In the genomic region with DNA sequence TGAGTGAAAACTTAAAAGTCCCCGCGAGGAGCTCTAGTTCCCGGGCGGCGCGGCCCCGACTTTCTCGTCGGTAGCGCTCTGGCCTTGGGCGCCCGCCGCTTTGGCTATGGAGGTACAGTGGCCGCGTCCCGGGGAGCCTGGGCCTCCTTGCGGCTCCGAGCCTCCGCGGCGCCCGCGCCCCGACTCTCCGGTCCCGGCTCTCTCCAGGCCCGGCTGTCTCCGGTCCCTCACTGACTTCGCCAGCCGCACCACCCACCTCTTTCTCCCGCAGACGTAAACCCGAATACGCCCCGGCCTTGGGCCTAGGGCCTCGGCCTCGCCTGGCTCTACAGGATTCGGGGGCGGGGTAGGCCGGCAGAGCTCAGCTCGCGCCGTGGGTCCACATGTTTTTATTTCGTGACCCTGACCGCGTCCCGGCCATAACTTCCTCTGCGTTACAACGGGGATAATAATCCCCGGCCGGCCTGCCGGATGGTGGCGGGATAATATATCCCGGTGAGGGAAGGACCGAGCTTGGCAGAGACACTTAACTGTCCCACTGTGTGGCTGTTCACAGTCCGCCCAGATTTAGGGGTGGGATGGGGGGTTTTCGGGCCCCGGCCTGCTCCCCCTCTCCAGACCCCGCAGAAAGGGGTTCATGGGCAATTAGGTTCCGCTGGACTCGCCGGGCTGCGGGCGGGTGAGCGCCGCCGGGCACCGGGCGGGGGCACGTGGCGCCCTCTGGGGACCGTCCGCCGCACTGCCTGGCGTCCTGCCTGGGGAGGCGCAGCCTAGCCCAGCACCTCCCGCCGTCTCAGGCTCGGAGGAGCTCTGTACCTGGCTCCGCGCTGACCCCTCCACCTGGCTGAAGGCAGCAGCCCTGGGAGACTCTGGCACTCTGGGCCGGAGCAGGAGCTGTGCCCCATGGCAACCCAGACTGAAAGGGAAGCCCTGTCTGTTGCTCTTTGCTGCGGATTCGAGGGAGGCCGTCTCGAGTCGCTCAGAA, we compare ENCODE assay signal across 8 cellular contexts. TPM values are rescaled to one million over a fixed set of nuclear protein-coding genes. Genes with fewer than 3 reads are reported as not detected.
A peak's percentile ranks its signal among the peaks of the same experiment; 100 is the strongest.
DNase-seq lines count a peak whose midpoint lies in the region; ATAC-seq and TF ChIP-seq lines count a peak whose summit lies in the region.

No MANE protein-coding gene starts in this region.

- peak; percentile 84 for ATAC-seq in GM21423 (IDR thresholded peaks at IDR 0.05; ENCODE audit: unreplicated experiment)

- DNase-seq in D341Med (ENCODE audit: low spot score) (peak; percentile 79), NCI-H2227 (lab: John Stamatoyannopoulos, UW; ENCODE audit: unreplicated experiment) (peak; percentile 64), epithelial cell of proximal tubule (ENCODE audit: low read depth) (no peak), myocyte (ENCODE audit: low read depth) (peak; percentile 79), OCI-M2 (lab: John Stamatoyannopoulos, UW; ENCODE audit: unreplicated experiment) (no peak), NCI-H1105 (lab: John Stamatoyannopoulos, UW) (no peak), SW 1271 (lab: John Stamatoyannopoulos, UW) (no peak)

- peak overlapping the region; percentile 53 for H3K4me3 ChIP-seq in epithelial cell of proximal tubule (ENCODE audit: low read depth, low read length)

- peak; percentile 68 for TF ChIP-seq CTCF in epithelial cell of proximal tubule (conservative IDR thresholded peaks at IDR 0.05; ENCODE audit: low read depth, low read length)

RNA-seq across cellular contexts. Expression of gene TBX18, which starts 10.1 kb away (rescaled TPM):
- total RNA-seq in epithelial cell of proximal tubule (0.23 and 1.9 TPM in 2 replicates), myocyte (22.6 and 26.7 TPM in 2 replicates)
- polyA plus RNA-seq in myocyte (2012), result 8.3 TPM

Comparison
In these comparisons a context has a peak if more than half of its experiments do, and no peak if none do; other contexts are left out.
1. DNase-seq: peak in D341Med (single experiment), NCI-H2227 (single experiment) and myocyte (single experiment); none in epithelial cell of proximal tubule (single experiment), OCI-M2 (single experiment), NCI-H1105 (single experiment) and SW 1271 (0 of 2).